17 cellular contexts compared by ENCODE assay signal in genomic region chr2:168459256-168459655, GRCh38.
"Had no signal": no experiment of that assay in that cellular context is flagged by ENCODE, and none has a peak within 500 bp of the region (broad histone marks: within the 10 kb centered on the region; RNA-seq: fewer than 3 reads in every experiment).

No MANE protein-coding gene starts in this region.

- DNase-seq: activated B cell treated with CpG ODN at 0.5 μM for 24 hours; activated CD4-positive, alpha-beta T cell treated with anti-CD3 and anti-CD28 coated beads, Interleukin-2, amount 10 ng/mL, durations not matched to agents 24 days and 14 days; activated naive CD4-positive, alpha-beta T cell treated with Interleukin-2 at 50 U/mL for 16 hours; body of pancreas; foreskin keratinocyte; head of caudate nucleus; left lung; midbrain; naive B cell; occipital lobe; sigmoid colon; stimulated activated CD4-positive, alpha-beta T cell treated with anti-CD3 and anti-CD28 coated beads, Interleukin-12 subunit alpha, Interleukin-12 subunit beta, amount 100 ng/mL, for 4 hours; stimulated activated naive CD4-positive, alpha-beta T cell; T-helper 2 cell had no signal

- H3K27ac Mint-ChIP-seq: activated B cell treated with CpG ODN at 0.5 μM for 24 hours; activated CD4-positive, alpha-beta T cell treated with anti-CD3 and anti-CD28 coated beads, Interleukin-2, amount 10 ng/mL, durations not matched to agents 24 days and 14 days; type B pancreatic cell had no signal

- H3K36me3 ChIP-seq: left lung, prostate gland, sigmoid colon, suprapubic skin had no signal

- H3K27me3 ChIP-seq: body of pancreas, foreskin keratinocyte, sigmoid colon, suprapubic skin had no signal

- H3K36me3 Mint-ChIP-seq: naive B cell had no signal

- H3K4me3 ChIP-seq: body of pancreas, left lung, prostate gland, sigmoid colon, suprapubic skin had no signal

- H3K9me3 ChIP-seq: body of pancreas, left lung, prostate gland, suprapubic skin had no signal

- H3K9me3 Mint-ChIP-seq: activated B cell treated with CpG ODN at 0.5 μM for 24 hours; activated CD4-positive, alpha-beta T cell treated with anti-CD3 and anti-CD28 coated beads, Interleukin-2, amount 10 ng/mL, durations not matched to agents 24 days and 14 days; naive B cell; type B pancreatic cell had no signal

- H3K27ac ChIP-seq: body of pancreas, foreskin keratinocyte, left lung, prostate gland, sigmoid colon, suprapubic skin had no signal

- H3K4me3 Mint-ChIP-seq: activated B cell treated with CpG ODN at 0.5 μM for 24 hours had no signal

- H3K27me3 Mint-ChIP-seq: activated B cell treated with CpG ODN at 0.5 μM for 24 hours; activated CD4-positive, alpha-beta T cell treated with anti-CD3 and anti-CD28 coated beads, Interleukin-2, amount 10 ng/mL, durations not matched to agents 24 days and 14 days; naive B cell; type B pancreatic cell had no signal

- ATAC-seq: body of pancreas, foreskin keratinocyte, left lung had no signal

- H3K4me1 ChIP-seq: foreskin keratinocyte, prostate gland had no signal
